In the genomic region with DNA sequence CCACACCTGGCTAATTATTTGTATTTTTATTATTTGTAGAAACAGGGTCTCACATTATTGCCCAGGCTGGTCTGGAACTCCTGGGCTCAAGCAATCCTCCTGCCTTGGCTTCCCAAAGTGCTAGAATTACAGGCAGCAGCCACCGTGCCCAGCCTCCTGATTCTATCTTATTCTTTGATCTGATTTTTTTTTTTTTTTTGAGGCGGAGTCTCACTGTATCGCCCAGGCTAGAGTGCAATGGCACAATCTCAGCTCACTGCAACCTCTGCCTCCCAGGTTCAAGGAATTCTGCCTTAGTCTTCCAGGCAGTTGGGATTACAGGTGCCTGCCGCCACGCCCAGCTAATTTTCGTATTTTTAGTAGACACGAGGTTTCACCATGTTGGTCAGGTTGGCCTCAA, we compare ENCODE assay signal across 21 cellular contexts. TPM values are rescaled to one million over a fixed set of nuclear protein-coding genes. Genes with fewer than 3 reads are reported as not detected.
"Had no signal": no experiment of that assay in that cellular context is flagged by ENCODE, and none has a peak within 500 bp of the region (broad histone marks: within the 10 kb centered on the region; RNA-seq: fewer than 3 reads in every experiment).

No MANE protein-coding gene starts in this region.

RNA-seq across cellular contexts. Expression of gene LITAFD, which starts 6.8 kb away (rescaled TPM):
- total RNA-seq: activated naive CD4-positive, alpha-beta T cell treated with anti-CD3 and anti-CD28 coated beads for 36 hours; activated naive CD4-positive, alpha-beta T cell treated with anti-CD3 and anti-CD28 coated beads, Interleukin-2, amount 50 U/mL, for 72 hours; activated naive CD8-positive, alpha-beta T cell treated with anti-CD3 and anti-CD28 coated beads for 36 hours; activated naive CD8-positive, alpha-beta T cell treated with anti-CD3 and anti-CD28 coated beads, Interleukin-2, amount 10 ng/mL, durations not matched to agents 7 days and 5 days; activated T-cell treated with anti-CD3 and anti-CD28 coated beads, Interleukin-2, amount 50 U/mL, for 4 hours; activated T-cell treated with anti-CD3 and anti-CD28 coated beads, Interleukin-2, amount 50 U/mL, for 72 hours; activated T-helper 1 cell treated with anti-CD3 and anti-CD28 coated beads, Interleukin-12 subunit alpha, Interleukin-12 subunit beta, Interleukin-2, Interleukin-4 antibody, amounts not matched to agents 30 ng/mL and 10 ng/mL and 1 ng/mL, durations not matched to agents 14 hours and 24 hours and 36 hours; activated T-helper 17 cell treated with anti-CD3 and anti-CD28 coated beads, Interleukin-2, amount 50 U/mL, for 72 hours; activated T-helper 2 cell treated with anti-CD3 and anti-CD28 coated beads, Interferon-gamma antibody, Interleukin-2, Interleukin-4, amounts not matched to agents 10 μg/mL and 5 μg/mL and 100 μg/mL, durations not matched to agents 14 hours and 24 hours and 36 hours; adrenal gland; aorta; ascending aorta; astrocyte; body of pancreas; breast epithelium; bronchial epithelial cell; cardiac muscle cell; cardiac septum; cerebellum; chondrocyte had no signal
- polyA plus RNA-seq: adipose tissue, adrenal gland, aorta had no signal
